Comparison of ENCODE assay signal across 37 cellular contexts in the genomic region with DNA sequence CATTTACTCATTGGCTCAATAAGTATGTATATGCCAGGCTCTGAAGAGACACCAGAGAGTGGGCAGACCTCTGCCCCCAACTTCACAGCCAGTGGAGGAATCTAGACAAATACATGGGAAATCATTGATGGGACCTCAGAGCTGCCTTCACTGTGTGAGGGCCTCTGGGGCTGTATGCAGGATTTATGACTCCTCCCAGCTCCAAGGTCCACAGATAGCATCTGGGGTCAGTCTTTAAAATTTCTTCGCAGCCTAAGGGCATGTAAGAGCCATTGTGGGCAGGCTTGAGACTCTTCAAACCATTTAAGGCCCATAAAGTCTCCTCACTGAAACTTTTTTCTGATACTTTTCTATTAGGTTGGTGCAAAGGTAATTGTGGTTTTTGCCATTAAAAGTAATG.
"Had no signal": no experiment of that assay in that cellular context is flagged by ENCODE, and none has a peak within 500 bp of the region (broad histone marks: within the 10 kb centered on the region; RNA-seq: fewer than 3 reads in every experiment).

No MANE protein-coding gene starts in this region.

- H3K27ac Mint-ChIP-seq: activated CD4-positive, alpha-beta memory T cell treated with anti-CD3 and anti-CD28 coated beads, Interleukin-2, amount 10 ng/mL, durations not matched to agents 7 days and 5 days; activated CD8-positive, alpha-beta memory T cell treated with anti-CD3 and anti-CD28 coated beads, Interleukin-2, amount 10 ng/mL, durations not matched to agents 7 days and 5 days; activated naive CD4-positive, alpha-beta T cell treated with anti-CD3 and anti-CD28 coated beads, Interleukin-2, amount 50 U/mL, for 24 hours; activated naive CD8-positive, alpha-beta T cell treated with anti-CD3 and anti-CD28 coated beads, Interleukin-2, amount 10 ng/mL, durations not matched to agents 7 days and 5 days; activated T-cell treated with anti-CD3 and anti-CD28 coated beads, Interleukin-2, amount 50 U/mL, for 72 hours; activated T-helper 2 cell treated with anti-CD3 and anti-CD28 coated beads, Interferon-gamma antibody, Interleukin-2, Interleukin-4, amounts not matched to agents 10 μg/mL and 5 μg/mL and 100 μg/mL, durations not matched to agents 14 hours and 24 hours and 36 hours had no signal

- H3K4me1 ChIP-seq: ascending aorta had no signal

- H3K36me3 Mint-ChIP-seq: activated CD8-positive, alpha-beta memory T cell treated with anti-CD3 and anti-CD28 coated beads, Interleukin-2, amount 10 ng/mL, durations not matched to agents 7 days and 5 days; activated naive CD4-positive, alpha-beta T cell treated with anti-CD3 and anti-CD28 coated beads, Interleukin-2, amount 50 U/mL, for 24 hours; activated naive CD8-positive, alpha-beta T cell treated with anti-CD3 and anti-CD28 coated beads, Interleukin-2, amount 10 ng/mL, durations not matched to agents 7 days and 5 days had no signal

- H3K27me3 ChIP-seq: ascending aorta, cardiac muscle cell had no signal

- H3K4me3 ChIP-seq: ascending aorta, cardiac muscle cell, SK-N-MC had no signal

- H3K36me3 ChIP-seq: ascending aorta, cardiac muscle cell, WERI-Rb-1 had no signal

- DNase-seq: activated CD4-positive, alpha-beta memory T cell treated with anti-CD3 and anti-CD28 coated beads, Interleukin-2, amount 10 ng/mL, durations not matched to agents 7 days and 5 days; activated CD4-positive, alpha-beta T cell treated with anti-CD3 and anti-CD28 coated beads for 1 hour; activated CD4-positive, alpha-beta T cell treated with anti-CD3 and anti-CD28 coated beads for 48 hours; activated CD4-positive, CD25-positive, alpha-beta regulatory T cell; activated CD8-positive, alpha-beta memory T cell treated with anti-CD3 and anti-CD28 coated beads for 24 hours; activated CD8-positive, alpha-beta memory T cell treated with anti-CD3 and anti-CD28 coated beads, Interleukin-2, amount 10 ng/mL, durations not matched to agents 7 days and 5 days; activated CD8-positive, alpha-beta memory T cell treated with anti-CD3 and anti-CD28 coated beads, Interleukin-2, amount 50 U/mL, for 48 hours; activated gamma-delta T cell; activated naive CD4-positive, alpha-beta T cell treated with Interleukin-2 at 50 U/mL for 16 hours; activated naive CD8-positive, alpha-beta T cell treated with anti-CD3 and anti-CD28 coated beads, Interleukin-2, amount 10 ng/mL, durations not matched to agents 7 days and 5 days; activated T-cell treated with anti-CD3 and anti-CD28 coated beads, Interleukin-2, amount 50 U/mL, for 1 hour; activated T-cell treated with anti-CD3 and anti-CD28 coated beads, Interleukin-2, amount 50 U/mL, for 72 hours; amygdala; MM.1S; MV-4-11; NCI-H1092; NCI-H1417; NCI-H146; NCI-H187; NCI-H2029 treated with DMSO at 0.1 percent for 48 hours; NCI-H2107; NCI-H2171; NCI-H510A; NCI-H526; NCI-H748 treated with DMSO at 0.1 percent for 48 hours; NK-92 treated with Interleukin-12 subunit alpha and Interleukin-12 subunit beta, amount 100 ng/mL, for 24 hours; Right ventricle myocardium superior; T-helper 2 cell; T-helper 9 cell; WERI-Rb-1 had no signal

- ATAC-seq: activated CD8-positive, alpha-beta memory T cell treated with anti-CD3 and anti-CD28 coated beads, Interleukin-2, amount 10 ng/mL, durations not matched to agents 7 days and 5 days; activated T-cell treated with anti-CD3 and anti-CD28 coated beads, Interleukin-2, amount 50 U/mL, for 72 hours had no signal

- H3K4me2 ChIP-seq: KMS-11 had no signal

- H3K9ac ChIP-seq: KMS-11 had no signal

- H3K27me3 Mint-ChIP-seq: activated CD4-positive, alpha-beta memory T cell treated with anti-CD3 and anti-CD28 coated beads, Interleukin-2, amount 10 ng/mL, durations not matched to agents 7 days and 5 days; activated CD8-positive, alpha-beta memory T cell treated with anti-CD3 and anti-CD28 coated beads, Interleukin-2, amount 10 ng/mL, durations not matched to agents 7 days and 5 days; activated naive CD4-positive, alpha-beta T cell treated with anti-CD3 and anti-CD28 coated beads, Interleukin-2, amount 50 U/mL, for 24 hours; central memory CD8-positive, alpha-beta T cell had no signal

- H3K27ac ChIP-seq: ascending aorta, cardiac muscle cell, KMS-11, SK-N-MC had no signal

- H3K9me3 ChIP-seq: ascending aorta had no signal

- H3K4me3 Mint-ChIP-seq: activated CD4-positive, alpha-beta memory T cell treated with anti-CD3 and anti-CD28 coated beads, Interleukin-2, amount 10 ng/mL, durations not matched to agents 7 days and 5 days; activated CD8-positive, alpha-beta memory T cell treated with anti-CD3 and anti-CD28 coated beads, Interleukin-2, amount 10 ng/mL, durations not matched to agents 7 days and 5 days; activated naive CD4-positive, alpha-beta T cell treated with anti-CD3 and anti-CD28 coated beads, Interleukin-2, amount 50 U/mL, for 24 hours; activated naive CD8-positive, alpha-beta T cell treated with anti-CD3 and anti-CD28 coated beads, Interleukin-2, amount 10 ng/mL, durations not matched to agents 7 days and 5 days; activated T-cell treated with anti-CD3 and anti-CD28 coated beads, Interleukin-2, amount 50 U/mL, for 72 hours; central memory CD8-positive, alpha-beta T cell had no signal
